ENCODE assay signal across 20 cellular contexts in genomic region chr2:40851661-40852060, GRCh38.
"Had no signal": no experiment of that assay in that cellular context is flagged by ENCODE, and none has a peak within 500 bp of the region (broad histone marks: within the 10 kb centered on the region; RNA-seq: fewer than 3 reads in every experiment).

No MANE protein-coding gene starts in this region.

- ATAC-seq: gastrocnemius medialis; naive thymus-derived CD4-positive, alpha-beta T cell; stimulated activated naive CD8-positive, alpha-beta T cell treated with anti-CD3 and anti-CD28 coated beads, Interleukin-15, amount 100 ng/mL, for 72 hours; T-helper 17 cell had no signal

- H3K4me3 ChIP-seq: esophagus muscularis mucosa, gastrocnemius medialis, lung, neural progenitor cell, right atrium auricular region, tibial nerve had no signal

- FAIRE-seq: colon, islet of Langerhans had no signal

- DNase-seq: activated CD4-positive, alpha-beta memory T cell treated with anti-CD3 and anti-CD28 coated beads for 36 hours; activated CD4-positive, alpha-beta T cell treated with anti-CD3 and anti-CD28 coated beads for 48 hours; activated naive CD4-positive, alpha-beta T cell treated with Interleukin-2 at 50 U/mL for 16 hours; activated naive CD8-positive, alpha-beta T cell treated with anti-CD3 and anti-CD28 coated beads for 36 hours; activated T-cell treated with anti-CD3 and anti-CD28 coated beads, Interleukin-2, amount 50 U/mL, for 48 hours; effector memory CD4-positive, alpha-beta T cell; gastrocnemius medialis; head of caudate nucleus; hypothalamus; naive thymus-derived CD4-positive, alpha-beta T cell; stimulated activated CD4-positive, alpha-beta T cell treated with anti-CD3 and anti-CD28 coated beads, Interleukin-4, amount 100 ng/mL, for 4 hours; stimulated activated naive CD8-positive, alpha-beta T cell treated with anti-CD3 and anti-CD28 coated beads, Interleukin-15, amount 100 ng/mL, for 72 hours; T-helper 17 cell had no signal
